1 cellular context compared by ENCODE assay signal in the genomic region with DNA sequence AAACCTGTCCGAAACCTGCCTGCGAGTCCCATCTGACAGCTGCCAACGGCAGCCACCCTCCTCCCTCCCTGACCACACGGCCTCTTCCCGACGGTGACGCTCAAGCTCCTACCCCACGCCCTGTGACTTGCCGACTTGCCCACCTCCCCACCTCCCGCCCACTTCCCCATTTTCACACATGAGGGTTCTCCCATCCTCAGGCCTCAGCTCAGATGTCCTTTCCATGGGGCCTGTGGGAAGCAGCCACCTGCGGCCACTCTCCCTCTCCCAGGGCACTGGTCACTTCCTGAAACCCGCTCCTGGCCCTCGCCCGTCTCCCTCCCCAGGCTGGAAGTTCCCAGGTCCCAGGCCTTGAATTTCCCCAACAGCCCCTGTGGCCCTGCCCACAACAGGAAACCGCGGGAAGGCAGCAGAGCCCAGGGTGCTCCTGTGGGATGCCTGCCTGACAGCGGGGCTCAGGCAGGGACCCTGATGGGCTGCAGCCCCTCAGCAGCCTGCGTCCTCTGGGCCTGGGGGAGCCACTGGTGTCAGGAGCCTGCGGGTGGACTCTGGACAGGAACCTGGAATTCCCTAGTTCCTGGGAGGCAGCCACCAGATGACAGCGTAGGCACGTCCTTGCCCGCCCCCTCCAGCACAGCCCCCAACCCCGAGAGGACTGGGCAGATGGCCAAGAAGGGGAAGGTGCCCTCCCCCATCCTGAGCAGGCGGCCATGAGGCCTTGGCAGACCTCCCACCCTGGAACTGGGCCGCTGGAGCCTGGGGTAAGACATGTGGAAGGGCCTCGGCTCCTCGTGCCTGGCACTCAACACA.
TF ChIP-seq lines count a peak whose summit lies in the region.

No MANE protein-coding gene starts in this region.

TF ChIP-seq in H1, 55 proteins besides CTCF, POLR2A, EP300 and RAD21:
- TF ChIP-seq EGR1 (IDR thresholded peaks at IDR 0.05; ENCODE audit: borderline replicate concordance, low read depth, low read length) (peak; percentile 53; the same call in 1 of the 2 replicates), NRF1 (IDR thresholded peaks at IDR 0.05; ENCODE audit: low read depth, low read length) (no peak), CBX8 (IDR thresholded peaks at IDR 0.05; ENCODE audit: borderline replicate concordance, low read depth, low read length) (no peak), MAFK (IDR thresholded peaks at IDR 0.05; ENCODE audit: low read depth, low read length) (no peak), SP1 (IDR thresholded peaks at IDR 0.05; ENCODE audit: low read depth, low read length) (no peak), TCF12 (IDR thresholded peaks at IDR 0.05; ENCODE audit: low read depth, low read length) (no peak), RNF2 (IDR thresholded peaks at IDR 0.05; ENCODE audit: borderline replicate concordance, low read depth, low read length, missing control alignments, poor library complexity, severe bottlenecking) (no peak), CTBP2 (IDR thresholded peaks at IDR 0.05; ENCODE audit: borderline replicate concordance, insufficient read depth, insufficient read length, low read length) (peak; percentile 62), HDAC2 (IDR thresholded peaks at IDR 0.05; ENCODE audit: borderline replicate concordance in 1 of 2, low read depth in 2 of 2, low read length in 2 of 2) (no peak), SIX5 (IDR thresholded peaks at IDR 0.05; ENCODE audit: low read depth, low read length) (no peak), CREB1 (IDR thresholded peaks at IDR 0.05) (no peak), MAX (IDR thresholded peaks at IDR 0.05) (peak; percentile 20; the same call in 1 of the 2 replicates)
- TF ChIP-seq, protein P1, sequence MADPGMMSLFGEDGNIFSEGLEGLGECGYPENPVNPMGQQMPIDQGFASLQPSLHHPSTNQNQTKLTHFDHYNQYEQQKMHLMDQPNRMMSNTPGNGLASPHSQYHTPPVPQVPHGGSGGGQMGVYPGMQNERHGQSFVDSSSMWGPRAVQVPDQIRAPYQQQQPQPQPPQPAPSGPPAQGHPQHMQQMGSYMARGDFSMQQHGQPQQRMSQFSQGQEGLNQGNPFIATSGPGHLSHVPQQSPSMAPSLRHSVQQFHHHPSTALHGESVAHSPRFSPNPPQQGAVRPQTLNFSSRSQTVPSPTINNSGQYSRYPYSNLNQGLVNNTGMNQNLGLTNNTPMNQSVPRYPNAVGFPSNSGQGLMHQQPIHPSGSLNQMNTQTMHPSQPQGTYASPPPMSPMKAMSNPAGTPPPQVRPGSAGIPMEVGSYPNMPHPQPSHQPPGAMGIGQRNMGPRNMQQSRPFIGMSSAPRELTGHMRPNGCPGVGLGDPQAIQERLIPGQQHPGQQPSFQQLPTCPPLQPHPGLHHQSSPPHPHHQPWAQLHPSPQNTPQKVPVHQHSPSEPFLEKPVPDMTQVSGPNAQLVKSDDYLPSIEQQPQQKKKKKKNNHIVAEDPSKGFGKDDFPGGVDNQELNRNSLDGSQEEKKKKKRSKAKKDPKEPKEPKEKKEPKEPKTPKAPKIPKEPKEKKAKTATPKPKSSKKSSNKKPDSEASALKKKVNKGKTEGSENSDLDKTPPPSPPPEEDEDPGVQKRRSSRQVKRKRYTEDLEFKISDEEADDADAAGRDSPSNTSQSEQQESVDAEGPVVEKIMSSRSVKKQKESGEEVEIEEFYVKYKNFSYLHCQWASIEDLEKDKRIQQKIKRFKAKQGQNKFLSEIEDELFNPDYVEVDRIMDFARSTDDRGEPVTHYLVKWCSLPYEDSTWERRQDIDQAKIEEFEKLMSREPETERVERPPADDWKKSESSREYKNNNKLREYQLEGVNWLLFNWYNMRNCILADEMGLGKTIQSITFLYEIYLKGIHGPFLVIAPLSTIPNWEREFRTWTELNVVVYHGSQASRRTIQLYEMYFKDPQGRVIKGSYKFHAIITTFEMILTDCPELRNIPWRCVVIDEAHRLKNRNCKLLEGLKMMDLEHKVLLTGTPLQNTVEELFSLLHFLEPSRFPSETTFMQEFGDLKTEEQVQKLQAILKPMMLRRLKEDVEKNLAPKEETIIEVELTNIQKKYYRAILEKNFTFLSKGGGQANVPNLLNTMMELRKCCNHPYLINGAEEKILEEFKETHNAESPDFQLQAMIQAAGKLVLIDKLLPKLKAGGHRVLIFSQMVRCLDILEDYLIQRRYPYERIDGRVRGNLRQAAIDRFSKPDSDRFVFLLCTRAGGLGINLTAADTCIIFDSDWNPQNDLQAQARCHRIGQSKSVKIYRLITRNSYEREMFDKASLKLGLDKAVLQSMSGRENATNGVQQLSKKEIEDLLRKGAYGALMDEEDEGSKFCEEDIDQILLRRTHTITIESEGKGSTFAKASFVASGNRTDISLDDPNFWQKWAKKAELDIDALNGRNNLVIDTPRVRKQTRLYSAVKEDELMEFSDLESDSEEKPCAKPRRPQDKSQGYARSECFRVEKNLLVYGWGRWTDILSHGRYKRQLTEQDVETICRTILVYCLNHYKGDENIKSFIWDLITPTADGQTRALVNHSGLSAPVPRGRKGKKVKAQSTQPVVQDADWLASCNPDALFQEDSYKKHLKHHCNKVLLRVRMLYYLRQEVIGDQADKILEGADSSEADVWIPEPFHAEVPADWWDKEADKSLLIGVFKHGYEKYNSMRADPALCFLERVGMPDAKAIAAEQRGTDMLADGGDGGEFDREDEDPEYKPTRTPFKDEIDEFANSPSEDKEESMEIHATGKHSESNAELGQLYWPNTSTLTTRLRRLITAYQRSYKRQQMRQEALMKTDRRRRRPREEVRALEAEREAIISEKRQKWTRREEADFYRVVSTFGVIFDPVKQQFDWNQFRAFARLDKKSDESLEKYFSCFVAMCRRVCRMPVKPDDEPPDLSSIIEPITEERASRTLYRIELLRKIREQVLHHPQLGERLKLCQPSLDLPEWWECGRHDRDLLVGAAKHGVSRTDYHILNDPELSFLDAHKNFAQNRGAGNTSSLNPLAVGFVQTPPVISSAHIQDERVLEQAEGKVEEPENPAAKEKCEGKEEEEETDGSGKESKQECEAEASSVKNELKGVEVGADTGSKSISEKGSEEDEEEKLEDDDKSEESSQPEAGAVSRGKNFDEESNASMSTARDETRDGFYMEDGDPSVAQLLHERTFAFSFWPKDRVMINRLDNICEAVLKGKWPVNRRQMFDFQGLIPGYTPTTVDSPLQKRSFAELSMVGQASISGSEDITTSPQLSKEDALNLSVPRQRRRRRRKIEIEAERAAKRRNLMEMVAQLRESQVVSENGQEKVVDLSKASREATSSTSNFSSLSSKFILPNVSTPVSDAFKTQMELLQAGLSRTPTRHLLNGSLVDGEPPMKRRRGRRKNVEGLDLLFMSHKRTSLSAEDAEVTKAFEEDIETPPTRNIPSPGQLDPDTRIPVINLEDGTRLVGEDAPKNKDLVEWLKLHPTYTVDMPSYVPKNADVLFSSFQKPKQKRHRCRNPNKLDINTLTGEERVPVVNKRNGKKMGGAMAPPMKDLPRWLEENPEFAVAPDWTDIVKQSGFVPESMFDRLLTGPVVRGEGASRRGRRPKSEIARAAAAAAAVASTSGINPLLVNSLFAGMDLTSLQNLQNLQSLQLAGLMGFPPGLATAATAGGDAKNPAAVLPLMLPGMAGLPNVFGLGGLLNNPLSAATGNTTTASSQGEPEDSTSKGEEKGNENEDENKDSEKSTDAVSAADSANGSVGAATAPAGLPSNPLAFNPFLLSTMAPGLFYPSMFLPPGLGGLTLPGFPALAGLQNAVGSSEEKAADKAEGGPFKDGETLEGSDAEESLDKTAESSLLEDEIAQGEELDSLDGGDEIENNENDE (IDR thresholded peaks at IDR 0.05; ENCODE audit: insufficient replicate concordance, low read length): no peak
- TF ChIP-seq, protein P2, sequence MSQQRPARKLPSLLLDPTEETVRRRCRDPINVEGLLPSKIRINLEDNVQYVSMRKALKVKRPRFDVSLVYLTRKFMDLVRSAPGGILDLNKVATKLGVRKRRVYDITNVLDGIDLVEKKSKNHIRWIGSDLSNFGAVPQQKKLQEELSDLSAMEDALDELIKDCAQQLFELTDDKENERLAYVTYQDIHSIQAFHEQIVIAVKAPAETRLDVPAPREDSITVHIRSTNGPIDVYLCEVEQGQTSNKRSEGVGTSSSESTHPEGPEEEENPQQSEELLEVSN (IDR thresholded peaks at IDR 0.05): peak; percentile 51; the same call in 1 of the 2 replicates
